In the genomic region with DNA sequence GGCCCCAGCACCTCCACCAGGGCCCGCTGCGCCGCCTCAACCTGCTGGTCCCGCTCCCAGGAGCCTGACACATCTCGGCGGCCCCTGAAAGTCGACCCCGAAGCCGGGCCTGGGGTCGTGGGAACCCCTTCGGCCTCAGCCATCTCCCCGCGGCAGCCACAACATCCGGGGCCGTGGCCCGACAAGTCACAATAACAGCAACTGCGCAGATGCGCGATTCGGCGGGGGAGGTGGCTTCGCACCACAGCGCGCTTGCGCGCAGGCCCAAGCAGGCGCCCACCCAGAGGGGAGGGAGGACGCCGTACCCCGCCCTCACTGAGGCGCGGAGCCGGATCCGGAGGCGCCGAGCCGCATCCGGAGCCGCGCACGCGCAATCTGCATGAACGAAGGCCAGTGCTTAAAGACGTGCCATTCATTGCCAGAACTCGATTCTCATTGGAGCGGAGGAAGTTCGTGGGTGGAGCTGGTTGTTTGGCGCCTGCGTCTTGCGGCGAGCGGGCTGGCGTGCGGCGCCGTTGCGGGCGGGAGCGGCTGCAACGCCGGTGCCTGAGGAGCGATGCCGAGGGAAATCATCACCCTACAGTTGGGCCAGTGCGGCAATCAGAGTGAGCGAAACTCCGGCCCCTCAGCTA, we compare ENCODE assay signal across 8 cellular contexts. TPM values are rescaled to one million over a fixed set of nuclear protein-coding genes. Genes with fewer than 3 reads are reported as not detected.
DNase-seq lines count a peak whose midpoint lies in the region; ATAC-seq, FAIRE-seq and TF ChIP-seq lines count a peak whose summit lies in the region.

A gene with protein sequence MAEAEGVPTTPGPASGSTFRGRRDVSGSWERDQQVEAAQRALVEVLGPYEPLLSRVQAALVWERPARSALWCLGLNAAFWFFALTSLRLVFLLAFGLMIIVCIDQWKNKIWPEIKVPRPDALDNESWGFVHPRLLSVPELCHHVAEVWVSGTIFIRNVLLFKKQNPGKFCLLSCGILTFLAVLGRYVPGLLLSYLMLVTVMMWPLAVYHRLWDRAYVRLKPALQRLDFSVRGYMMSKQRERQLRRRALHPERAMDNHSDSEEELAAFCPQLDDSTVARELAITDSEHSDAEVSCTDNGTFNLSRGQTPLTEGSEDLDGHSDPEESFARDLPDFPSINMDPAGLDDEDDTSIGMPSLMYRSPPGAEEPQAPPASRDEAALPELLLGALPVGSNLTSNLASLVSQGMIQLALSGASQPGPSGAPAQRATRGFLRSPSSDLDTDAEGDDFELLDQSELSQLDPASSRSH (minus strand): TSS at position 193 of the 632 bp plus-strand sequence. CDS start 50 bp downstream, at position 143.
Gene TUBG1 (plus strand): TSS at position 502 of the 632 bp plus-strand sequence. CDS start 55 bp downstream, at position 557.

- H3K27me3 Mint-ChIP-seq in astrocyte (ENCODE audit: low read depth, unreplicated experiment) = no peaks in the 10 kb centered on the region

- H3K9me3 Mint-ChIP-seq in astrocyte (ENCODE audit: unreplicated experiment) = no peaks in the 10 kb centered on the region

- no peak for FAIRE-seq in astrocyte (lab: Jason Lieb, UNC)

- peak; percentile 96 for DNase-seq in NCI-H2029 (lab: John Stamatoyannopoulos, UW)
- peak; percentile 98 for DNase-seq in T-helper 22 cell (ENCODE audit: low read depth)
- peak; percentile 97 for DNase-seq in astrocyte (ENCODE audit: low read depth)
- peak; percentile 99 to 100 (median 100) for DNase-seq in right cardiac atrium
- DNase-seq in pulmonary artery endothelial cell (ENCODE audit: low read depth, low spot score) = peak; percentile 96
- DNase-seq in uterus = peak; percentile 98 to 99

- TF ChIP-seq POLR2A in GM18505 (IDR thresholded peaks at IDR 0.05; ENCODE audit: borderline replicate concordance, extremely low read depth, insufficient read depth, insufficient read length) (peak; percentile 91), uterus (IDR thresholded peaks at IDR 0.05) (peak; percentile 86 to 90)

- H3K4me3 ChIP-seq in astrocyte (ENCODE audit: insufficient read depth, low read depth, low read length) = peak within 1 kb of the TSS; percentile 87
- peak within 1 kb of the TSS; percentile 66 for H3K4me3 ChIP-seq in right cardiac atrium (ENCODE audit: low read length)
- H3K4me3 ChIP-seq in uterus = peak within 1 kb of the TSS; percentile 89 to 97

- TF ChIP-seq CTCF in astrocyte (IDR thresholded peaks at IDR 0.05; ENCODE audit: insufficient read depth, low read depth, low read length) = no peak
- TF ChIP-seq CTCF in uterus (IDR thresholded peaks at IDR 0.05) = peak in 3 of 4 experiments; percentile 42 to 69 (median 55)

- peak within 1 kb of the TSS; percentile 84 for H3K27ac Mint-ChIP-seq in astrocyte (ENCODE audit: unreplicated experiment)

- H3K79me2 ChIP-seq in astrocyte (ENCODE audit: insufficient read depth, low read length) = peaks cover 56% of the 10 kb centered on the region

- H4K20me1 ChIP-seq in astrocyte (ENCODE audit: insufficient read depth, low read length) = peaks cover 35% of the 10 kb centered on the region

- H3K27ac ChIP-seq in astrocyte (ENCODE audit: low read depth, low read length) = peak within 1 kb of the TSS; percentile 87
- peak within 1 kb of the TSS; percentile 74 for H3K27ac ChIP-seq in right cardiac atrium (ENCODE audit: low read length)
- H3K27ac ChIP-seq in uterus = peak within 1 kb of the TSS; percentile 91 to 96

- H3K4me2 ChIP-seq in astrocyte (ENCODE audit: low read length) = peak within 1 kb of the TSS; percentile 85

- H3K4me3 Mint-ChIP-seq in astrocyte (ENCODE audit: unreplicated experiment) = peak within 1 kb of the TSS; percentile 97

- H3K36me3 Mint-ChIP-seq in astrocyte (ENCODE audit: low read depth, unreplicated experiment) = peaks cover 8% of the 10 kb centered on the region

- ATAC-seq in GM18505 (IDR thresholded peaks at IDR 0.05; ENCODE audit: unreplicated experiment) (peak; percentile 83), HG02973 (IDR thresholded peaks at IDR 0.05; ENCODE audit: unreplicated experiment) (peak; percentile 75), right cardiac atrium (peak; percentile 97 to 98)

- under 1% methylated on average over 66 of the region's 66 CpGs for WGBS in right cardiac atrium

- H3K4me1 Mint-ChIP-seq in astrocyte (ENCODE audit: low read depth, unreplicated experiment) = peaks cover 9% of the 10 kb centered on the region

- no peaks in the 10 kb centered on the region for H3K9me3 ChIP-seq in astrocyte (ENCODE audit: insufficient read depth, low read depth, low read length)
- no peaks in the 10 kb centered on the region for H3K9me3 ChIP-seq in right cardiac atrium (ENCODE audit: control insufficient read depth, low read length)
- H3K9me3 ChIP-seq in uterus = no peaks in the 10 kb centered on the region

- peak within 1 kb of the TSS; percentile 91 for H2AFZ ChIP-seq in astrocyte (ENCODE audit: low read depth, low read length)

- H3K4me1 ChIP-seq in astrocyte (ENCODE audit: insufficient read depth, low read length) (peaks cover 10% of the 10 kb centered on the region), right cardiac atrium (ENCODE audit: control insufficient read depth, insufficient read depth, low read length) (peaks cover 5% of the 10 kb centered on the region), uterus (peaks cover 5 to 7% of the 10 kb centered on the region in 2 donors)

- H3K27me3 ChIP-seq in astrocyte (ENCODE audit: insufficient read depth, low read length) (no peaks in the 10 kb centered on the region), right cardiac atrium (ENCODE audit: control insufficient read depth, insufficient read depth) (no peaks in the 10 kb centered on the region), uterus (no peaks in the 10 kb centered on the region)

- intact Hi-C loops in right cardiac atrium (cut with DNase I) (loop anchor here (5.0 to 10.0 kb wide), 5 partner anchors 37 to 76 kb away; partner anchors contain the start of genes CCR10 (in 2 of the 4), CNTNAP1 (in 2 of the 4) and PLEKHH3 (in 2 of the 4)), uterus (cut with DNase I; ENCODE audit: low total_unique reads) (no loop called here)

- peak within 1 kb of the TSS; percentile 92 for H3K9ac ChIP-seq in astrocyte (ENCODE audit: low read length)

- H3K36me3 ChIP-seq in astrocyte (ENCODE audit: insufficient read depth, low read length) (peaks cover 6% of the 10 kb centered on the region), uterus (no peaks in the 10 kb centered on the region)

RNA-seq across cellular contexts. Expression of the first gene that starts in this region (rescaled TPM):
- 54.3 and 60.9 TPM in 2 replicates for total RNA-seq in astrocyte
- 10 to 100 TPM; 23.9 to 27.0 (median 25.5) TPM for total RNA-seq in right cardiac atrium
- polyA plus RNA-seq in right cardiac atrium = 13.0 TPM
- total RNA-seq in pulmonary artery endothelial cell = 52.4 and 54.0 TPM in 2 replicates
- total RNA-seq in uterus = 10 to 100 TPM; 12.6 to 72.7 (median 46.3) TPM

RNA-seq across cellular contexts. Expression of gene TUBG1, which starts in this region (rescaled TPM):
- total RNA-seq in astrocyte (47.2 and 51.0 TPM in 2 replicates), right cardiac atrium (10 to 100 TPM; 34.3 to 60.7 (median 46.0) TPM), pulmonary artery endothelial cell (24.3 and 42.7 TPM in 2 replicates), uterus (10 to 100 TPM in 3 of 4 donors, 1 to 10 TPM in 1; 7.9 to 39.4 (median 23.9) TPM)
- polyA plus RNA-seq in right cardiac atrium = 48.9 TPM

Comparison
In these comparisons a context has a peak if more than half of its experiments do, and no peak if none do; other contexts are left out.
1. Peak in every context shown above with its lines: DNase-seq, ATAC-seq, H3K4me3 ChIP-seq and H3K27ac ChIP-seq.